Comparison of ENCODE assay signal across 11 cellular contexts in the genomic region with DNA sequence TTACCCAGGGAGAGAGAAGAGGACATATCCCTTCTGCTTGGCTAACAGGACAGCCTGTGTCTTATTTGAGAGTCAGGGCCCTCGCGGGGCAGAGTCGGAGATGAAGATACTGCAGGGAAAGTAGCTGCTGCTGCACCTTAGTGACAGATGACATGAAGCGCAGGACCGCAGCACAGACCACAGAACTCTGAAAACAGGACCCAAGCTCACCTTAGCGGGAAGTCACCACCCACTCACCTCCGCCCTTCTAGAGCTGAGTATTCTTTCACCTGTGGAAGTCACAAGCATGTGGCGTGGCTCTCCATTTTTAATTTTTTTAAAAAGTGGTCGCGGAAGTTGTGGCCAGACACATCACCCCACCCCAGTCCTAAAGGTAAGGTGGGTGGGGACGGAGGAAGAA.
DNase-seq lines count a peak whose midpoint lies in the region; ATAC-seq and TF ChIP-seq lines count a peak whose summit lies in the region.
"Had no signal": no experiment of that assay in that cellular context is flagged by ENCODE, and none has a peak within 500 bp of the region (broad histone marks: within the 10 kb centered on the region; RNA-seq: fewer than 3 reads in every experiment).

No MANE protein-coding gene starts in this region.

- no TSS peak for BruUV-seq in Calu3 (replicated peaks; lab: Mats Ljungman, UMichigan)
- no TSS peak for BruUV-seq in OCI-LY7 (replicated peaks; lab: Mats Ljungman, UMichigan)

- no peak for DNase-seq in Calu3
- DNase-seq in OCI-LY7 (ENCODE audit: low spot score) = no peak
- DNase-seq in activated T-helper 1 cell treated with anti-CD3 and anti-CD28 coated beads, Interleukin-12 subunit alpha, Interleukin-12 subunit beta, Interleukin-2, Interleukin-4 antibody, amounts not matched to agents 30 ng/mL and 10 ng/mL and 1 ng/mL, durations not matched to agents 14 hours and 24 hours and 36 hours (ENCODE audit: low spot score) = peak; percentile 79
- DNase-seq in stimulated activated CD4-positive, alpha-beta T cell treated with anti-CD3 and anti-CD28 coated beads, Interleukin-15, amount 100 ng/mL, for 1 hour (ENCODE audit: low read depth in 1 of 2, low spot score in 1 of 2) = peak; percentile 49 to 51
- DNase-seq in superior temporal gyrus (ENCODE audit: extremely low spot score) = no peak
- no peak for DNase-seq in right lobe of liver
- DNase-seq in UCSD-AML1 (lab: John Stamatoyannopoulos, UW; ENCODE audit: unreplicated experiment) = no peak
- DNase-seq: hypothalamus, NCI-H1092 treated with DMSO at 0.1 percent for 48 hours had no signal

- H3K79me2 ChIP-seq in OCI-LY7 (ENCODE audit: insufficient read depth, low read depth, low read length) = peaks cover 100% of the 10 kb centered on the region

- H2AFZ ChIP-seq in OCI-LY7 (ENCODE audit: low read length) = no peak overlapping the region

- H3K4me1 Mint-ChIP-seq in Calu3 (ENCODE audit: low read depth, unreplicated experiment) = peaks cover 82% of the 10 kb centered on the region
- H3K4me1 Mint-ChIP-seq in activated T-helper 1 cell treated with anti-CD3 and anti-CD28 coated beads, Interleukin-12 subunit alpha, Interleukin-12 subunit beta, Interleukin-2, Interleukin-4 antibody, amounts not matched to agents 30 ng/mL and 10 ng/mL and 1 ng/mL, durations not matched to agents 14 hours and 24 hours and 36 hours (ENCODE audit: low read depth) = peaks cover 86% of the 10 kb centered on the region

- H3K9me2 ChIP-seq in OCI-LY7 (ENCODE audit: insufficient read depth, low read length) = no peaks in the 10 kb centered on the region

- H3K9me3 Mint-ChIP-seq in Calu3 (ENCODE audit: low read depth, unreplicated experiment) = no peaks in the 10 kb centered on the region
- no peaks in the 10 kb centered on the region for H3K9me3 Mint-ChIP-seq in activated T-helper 1 cell treated with anti-CD3 and anti-CD28 coated beads, Interleukin-12 subunit alpha, Interleukin-12 subunit beta, Interleukin-2, Interleukin-4 antibody, amounts not matched to agents 30 ng/mL and 10 ng/mL and 1 ng/mL, durations not matched to agents 14 hours and 24 hours and 36 hours

- H3K4me1 ChIP-seq in OCI-LY7 (ENCODE audit: insufficient read depth, low read length, poor library complexity, severe bottlenecking) = peaks cover 84% of the 10 kb centered on the region
- H3K4me1 ChIP-seq in right lobe of liver = peaks cover 0 to 58% (median 21%) of the 10 kb centered on the region in 4 donors

- intact Hi-C loops in Calu3 (cut with micrococcal nuclease; ENCODE audit: unreplicated experiment) = no loop called here
- intact Hi-C loops in OCI-LY7 (cut with micrococcal nuclease; ENCODE audit: unreplicated experiment) = no loop called here
- intact Hi-C loops in activated T-helper 1 cell treated with anti-CD3 and anti-CD28 coated beads, Interleukin-12 subunit alpha, Interleukin-12 subunit beta, Interleukin-2, Interleukin-4 antibody, amounts not matched to agents 30 ng/mL and 10 ng/mL and 1 ng/mL, durations not matched to agents 14 hours and 24 hours and 36 hours (cut with micrococcal nuclease) = loop anchor here (1.0 kb wide), 2 partner anchors 11 to 22 kb away; no protein-coding TSS in a partner anchor
- intact Hi-C loops in right lobe of liver (cut with DNase I) = no loop called here

- peaks cover 59% of the 10 kb centered on the region for H3K36me3 Mint-ChIP-seq in Calu3 (ENCODE audit: insufficient read depth, unreplicated experiment)
- H3K36me3 Mint-ChIP-seq in activated T-helper 1 cell treated with anti-CD3 and anti-CD28 coated beads, Interleukin-12 subunit alpha, Interleukin-12 subunit beta, Interleukin-2, Interleukin-4 antibody, amounts not matched to agents 30 ng/mL and 10 ng/mL and 1 ng/mL, durations not matched to agents 14 hours and 24 hours and 36 hours (ENCODE audit: low read depth) = peaks cover 46% of the 10 kb centered on the region

- peaks cover 88% of the 10 kb centered on the region for H3K36me3 ChIP-seq in OCI-LY7 (ENCODE audit: insufficient read depth, low read length)
- H3K36me3 ChIP-seq in right lobe of liver = no peaks in the 10 kb centered on the region

- H3K9me3 ChIP-seq in OCI-LY7 (ENCODE audit: low read length) = no peaks in the 10 kb centered on the region
- H3K9me3 ChIP-seq in right lobe of liver = no peaks in the 10 kb centered on the region
- H3K9me3 ChIP-seq: BLaER1 had no signal

- no peak overlapping the region for H3K4me3 ChIP-seq in OCI-LY7 (ENCODE audit: low read depth, low read length, poor library complexity, severe bottlenecking)
- H3K4me3 ChIP-seq in right lobe of liver = no peak overlapping the region
- H3K4me3 ChIP-seq: BLaER1 had no signal

- H4K20me1 ChIP-seq in OCI-LY7 (ENCODE audit: insufficient read depth, low read length) = peaks cover 26% of the 10 kb centered on the region

- TF ChIP-seq POLR2A in right lobe of liver (IDR thresholded peaks at IDR 0.05) = no peak

- H3K27ac ChIP-seq in OCI-LY7 (ENCODE audit: low read depth, low read length, poor library complexity, severe bottlenecking) (no peak overlapping the region), right lobe of liver (no peak overlapping the region)
- H3K27ac ChIP-seq: BLaER1 had no signal

- ATAC-seq in HG03442 (IDR thresholded peaks at IDR 0.05; ENCODE audit: unreplicated experiment) = no peak
- no peak for ATAC-seq in right lobe of liver

- peak overlapping the region; percentile 27; the same call in 1 of the 2 replicates for H3K4me2 ChIP-seq in OCI-LY7 (ENCODE audit: low read length)
- H3K4me2 ChIP-seq: BLaER1 had no signal

- 84% methylated on average over 6 of the region's 11 CpGs for WGBS in right lobe of liver (ENCODE audit: insufficient coverage, low coverage, low lambda C conversion rate, missing lambda C conversion rate)

- no peak for TF ChIP-seq CTCF in Calu3 (IDR thresholded peaks at IDR 0.05; ENCODE audit: unreplicated experiment)
- TF ChIP-seq CTCF in OCI-LY7 (conservative IDR thresholded peaks at IDR 0.05; ENCODE audit: low read length) = no peak
- no peak for TF ChIP-seq CTCF in right lobe of liver (IDR thresholded peaks at IDR 0.05)

- CTCF ChIA-PET in Calu3 (lab: Charles Lee) (no interaction called here), OCI-LY7 (lab: Charles Lee; ENCODE audit: unreplicated experiment) (no interaction called here)

- no peak overlapping the region for H3K4me3 Mint-ChIP-seq in Calu3 (ENCODE audit: low read depth, unreplicated experiment)
- H3K4me3 Mint-ChIP-seq in activated T-helper 1 cell treated with anti-CD3 and anti-CD28 coated beads, Interleukin-12 subunit alpha, Interleukin-12 subunit beta, Interleukin-2, Interleukin-4 antibody, amounts not matched to agents 30 ng/mL and 10 ng/mL and 1 ng/mL, durations not matched to agents 14 hours and 24 hours and 36 hours = peak overlapping the region; percentile 48

- peak overlapping the region; percentile 39 for H3K27ac Mint-ChIP-seq in Calu3 (ENCODE audit: unreplicated experiment)
- peak overlapping the region; percentile 89 for H3K27ac Mint-ChIP-seq in activated T-helper 1 cell treated with anti-CD3 and anti-CD28 coated beads, Interleukin-12 subunit alpha, Interleukin-12 subunit beta, Interleukin-2, Interleukin-4 antibody, amounts not matched to agents 30 ng/mL and 10 ng/mL and 1 ng/mL, durations not matched to agents 14 hours and 24 hours and 36 hours

- no peaks in the 10 kb centered on the region for H3K27me3 Mint-ChIP-seq in Calu3 (ENCODE audit: unreplicated experiment)
- no peaks in the 10 kb centered on the region for H3K27me3 Mint-ChIP-seq in activated T-helper 1 cell treated with anti-CD3 and anti-CD28 coated beads, Interleukin-12 subunit alpha, Interleukin-12 subunit beta, Interleukin-2, Interleukin-4 antibody, amounts not matched to agents 30 ng/mL and 10 ng/mL and 1 ng/mL, durations not matched to agents 14 hours and 24 hours and 36 hours (ENCODE audit: insufficient read depth)

- H3K27me3 ChIP-seq in right lobe of liver = no peaks in the 10 kb centered on the region
- H3K27me3 ChIP-seq: BLaER1 had no signal

- POLR2A ChIA-PET in OCI-LY7 (lab: Charles Lee) = interaction anchor here (0.6 kb wide), 1 partner anchor 219 kb away, joined by 3 read pairs; no protein-coding TSS in a partner anchor

Comparison
In these comparisons a context has a peak if more than half of its experiments do, and no peak if none do; other contexts are left out.
1. DNase-seq: peak in activated T-helper 1 cell treated with anti-CD3 and anti-CD28 coated beads, Interleukin-12 subunit alpha, Interleukin-12 subunit beta, Interleukin-2, Interleukin-4 antibody, amounts not matched to agents 30 ng/mL and 10 ng/mL and 1 ng/mL, durations not matched to agents 14 hours and 24 hours and 36 hours (single experiment) and stimulated activated CD4-positive, alpha-beta T cell treated with anti-CD3 and anti-CD28 coated beads, Interleukin-15, amount 100 ng/mL, for 1 hour (2 of 2); none in Calu3 (single experiment), OCI-LY7 (single experiment), superior temporal gyrus (single experiment), right lobe of liver (0 of 3) and UCSD-AML1 (single experiment).